In genomic region chr22:19962909-19963806, GRCh38 we compare ENCODE assay signal across 1 cellular context.
A peak's percentile ranks its signal among the peaks of the same experiment; 100 is the strongest.
TF ChIP-seq lines count a peak whose summit lies in the region.

No MANE protein-coding gene starts in this region.

TF ChIP-seq in HepG2, 621 proteins besides CTCF, POLR2A, EP300 and RAD21 (continued from another document and continues in another):
- TF ChIP-seq ZBED4 (CRISPR knock-in tag; IDR thresholded peaks at IDR 0.05; ENCODE audit: borderline replicate concordance) (peak; percentile 91), RFX1 (IDR thresholded peaks at IDR 0.05) (no peak), ZNF619 (CRISPR knock-in tag; IDR thresholded peaks at IDR 0.05) (peak; percentile 48; the same call in 1 of the 2 replicates), MAZ (IDR thresholded peaks at IDR 0.05; ENCODE audit: borderline replicate concordance, low read depth, low read length) (no peak), MAZ (CRISPR knock-in tag; IDR thresholded peaks at IDR 0.05; ENCODE audit: low read depth) (no peak), ZNF609 (CRISPR knock-in tag; IDR thresholded peaks at IDR 0.05; ENCODE audit: borderline replicate concordance) (peak; percentile 67), SNAPC2 (CRISPR knock-in tag; IDR thresholded peaks at IDR 0.05) (no peak; the same call in 1 of the 2 replicates), ZBTB33 (CRISPR knock-in tag; IDR thresholded peaks at IDR 0.05) (peak; percentile 43; the same call in 1 of the 2 replicates), ZNF879 (CRISPR knock-in tag; IDR thresholded peaks at IDR 0.05) (0 out of 2 replicates have a peak, but pooled peaks have one; percentile 51), ZNF768 (CRISPR knock-in tag; IDR thresholded peaks at IDR 0.05) (peak; percentile 95), POLR2AphosphoS2 (IDR thresholded peaks at IDR 0.05; ENCODE audit: low read depth, low read length) (peak; percentile 22; the same call in 1 of the 2 replicates), ZNF33B (CRISPR knock-in tag; IDR thresholded peaks at IDR 0.05) (no peak), YY1 (IDR thresholded peaks at IDR 0.05; ENCODE audit: insufficient read depth, insufficient replicate concordance, low read depth, low read length) (peak; percentile 9), SP5 (CRISPR knock-in tag; IDR thresholded peaks at IDR 0.05; ENCODE audit: borderline replicate concordance, low read depth) (peak; percentile 97), ZBTB42 (CRISPR knock-in tag; IDR thresholded peaks at IDR 0.05) (0 out of 2 replicates have a peak, but pooled peaks have one; percentile 26), KDM6A (CRISPR knock-in tag; IDR thresholded peaks at IDR 0.05; ENCODE audit: low read depth) (peak; percentile 80), GATAD2A (CRISPR knock-in tag; IDR thresholded peaks at IDR 0.05) (peak; percentile 84), ZFX (CRISPR knock-in tag; IDR thresholded peaks at IDR 0.05; ENCODE audit: low read depth) (no peak; the same call in 1 of the 2 replicates), SKI (IDR thresholded peaks at IDR 0.05; ENCODE audit: partially characterized antibody) (peak; percentile 77), AFF4 (CRISPR knock-in tag; IDR thresholded peaks at IDR 0.05) (no peak; the same call in 1 of the 2 replicates), ZNF34 (CRISPR knock-in tag; IDR thresholded peaks at IDR 0.05; ENCODE audit: borderline replicate concordance) (no peak), ZNF850 (CRISPR knock-in tag; conservative IDR thresholded peaks at IDR 0.05) (no peak), ISX (CRISPR knock-in tag; conservative IDR thresholded peaks at IDR 0.05) (no peak), ZNF160 (CRISPR knock-in tag; IDR thresholded peaks at IDR 0.05) (no peak), PHF5A (CRISPR knock-in tag; IDR thresholded peaks at IDR 0.05; ENCODE audit: low read depth, unreplicated experiment) (peak; percentile 39), ZNF367 (CRISPR knock-in tag; IDR thresholded peaks at IDR 0.05; ENCODE audit: borderline replicate concordance) (no peak), ZSCAN22 (CRISPR knock-in tag; IDR thresholded peaks at IDR 0.05) (peak; percentile 87; the same call in 1 of the 2 replicates), PATZ1 (CRISPR knock-in tag; IDR thresholded peaks at IDR 0.05) (peak; percentile 90), POGZ (CRISPR knock-in tag; IDR thresholded peaks at IDR 0.05) (no peak; the same call in 1 of the 2 replicates), ZNF441 (CRISPR knock-in tag; IDR thresholded peaks at IDR 0.05; ENCODE audit: borderline replicate concordance) (0 out of 2 replicates have a peak, but pooled peaks have one; percentile 59), ZNF407 (CRISPR knock-in tag; IDR thresholded peaks at IDR 0.05; ENCODE audit: not compliant biosample characterization) (no peak)
